Comparison of ENCODE assay signal across 8 cellular contexts in genomic region chr3:20185733-20186599, GRCh38. TPM values are rescaled to one million over a fixed set of nuclear protein-coding genes. Genes with fewer than 3 reads are reported as not detected.
A peak's percentile ranks its signal among the peaks of the same experiment; 100 is the strongest.
DNase-seq lines count a peak whose midpoint lies in the region; TF ChIP-seq lines count a peak whose summit lies in the region.

TSS of gene SGO1 (minus strand) at chr3:20186206. CDS start at chr3:20184027, 2,179 bp downstream.

- peaks cover 12% of the 10 kb centered on the region for H3K23me2 ChIP-seq in H9 (ENCODE audit: insufficient read length, low read depth, low read length, poor library complexity, severe bottlenecking)

- no peak within 1 kb of the TSS for H2BK120ac ChIP-seq in H9 (ENCODE audit: low read depth, low read length, poor library complexity, severe bottlenecking)

- peaks cover 5% of the 10 kb centered on the region; the same call in 1 of the 2 replicates for H3K4me1 ChIP-seq in ES-I3 (ENCODE audit: insufficient read depth, low read length)
- H3K4me1 ChIP-seq in H9 (ENCODE audit: insufficient read depth, low read length) = no peaks in the 10 kb centered on the region
- H3K4me1 ChIP-seq in stomach = peaks cover 0 to 21% (median 17%) of the 10 kb centered on the region in 4 donors

- H2BK20ac ChIP-seq in H9 (ENCODE audit: low read depth, low read length, poor library complexity, severe bottlenecking) = no peak within 1 kb of the TSS

- no peak within 1 kb of the TSS for H3K4me3 Mint-ChIP-seq in H9

- H3K4me3 ChIP-seq in MG63 (peak within 1 kb of the TSS; percentile 80), fibroblast of villous mesenchyme (ENCODE audit: low read depth, low read length) (peak within 1 kb of the TSS; percentile 98), neural cell (ENCODE audit: low read length) (peak within 1 kb of the TSS; percentile 77), stomach (peak within 1 kb of the TSS; percentile 57 to 88 (median 72))

- intact Hi-C loops in stomach (cut with DNase I; ENCODE audit: low total_unique reads) = no loop called here

- H3K27ac ChIP-seq in H9 (ENCODE audit: insufficient read length, low read depth, low read length) (peak within 1 kb of the TSS; percentile 86), neural cell (ENCODE audit: low read length) (peak within 1 kb of the TSS; percentile 72), stomach (peak within 1 kb of the TSS; percentile 89 to 97 (median 93))

- peak; percentile 51 for TF ChIP-seq RAD21 in neural cell (conservative IDR thresholded peaks at IDR 0.05)

- H3K56ac ChIP-seq in H9 (ENCODE audit: insufficient read length, low read depth, low read length) = peak within 1 kb of the TSS; percentile 51

- H2BK15ac ChIP-seq in H9 (ENCODE audit: low read depth, low read length) = no peak within 1 kb of the TSS

- H4K8ac ChIP-seq in H9 (replicated peaks; ENCODE audit: insufficient read length, low read depth, low read length) = no peak within 1 kb of the TSS

- H3K9me3 ChIP-seq in ES-I3 (ENCODE audit: control insufficient read depth, insufficient read depth, low read length) (no peaks in the 10 kb centered on the region), H9 (ENCODE audit: control insufficient read depth, low read depth, low read length) (no peaks in the 10 kb centered on the region), MG63 (no peaks in the 10 kb centered on the region), neural cell (ENCODE audit: low read length) (no peaks in the 10 kb centered on the region), stomach (no peaks in the 10 kb centered on the region)

- TF ChIP-seq CTCF in H9 (conservative IDR thresholded peaks at IDR 0.05) (no peak), fibroblast of villous mesenchyme (IDR thresholded peaks at IDR 0.05; ENCODE audit: insufficient read depth, low read depth, low read length) (no peak), neural cell (IDR thresholded peaks at IDR 0.05; ENCODE audit: poor library complexity, severe bottlenecking) (peak; percentile 13), stomach (IDR thresholded peaks at IDR 0.05) (peak in 1 of 7 experiments; percentile 6)

- H2BK5ac ChIP-seq in H9 (ENCODE audit: insufficient read length, low read length) = peak within 1 kb of the TSS; percentile 46

- no peak within 1 kb of the TSS for H2AK5ac ChIP-seq in H9 (ENCODE audit: insufficient read length, low read length)

- no peaks in the 10 kb centered on the region for H3K27me3 ChIP-seq in H9 (ENCODE audit: insufficient read depth, low read length)
- H3K27me3 ChIP-seq in MG63 = 0 out of 2 replicates have a peak, but pooled peaks cover 3% of the 10 kb centered on the region
- H3K27me3 ChIP-seq in neural cell (ENCODE audit: insufficient read depth, low read depth, low read length) = no peaks in the 10 kb centered on the region
- H3K27me3 ChIP-seq in stomach = no peaks in the 10 kb centered on the region

- H4K20me1 ChIP-seq in H9 (ENCODE audit: control insufficient read depth, insufficient read depth, insufficient read length) (no peaks in the 10 kb centered on the region), neural cell (ENCODE audit: insufficient read depth) (no peaks in the 10 kb centered on the region)

- H3K79me1 ChIP-seq in H9 (ENCODE audit: insufficient read depth, low read depth, low read length, poor library complexity, severe bottlenecking) = no peaks in the 10 kb centered on the region

- H4K5ac ChIP-seq in H9 (ENCODE audit: insufficient read length, low read depth, low read length) = peak within 1 kb of the TSS; percentile 30

- no peaks in the 10 kb centered on the region for H3K9me3 Mint-ChIP-seq in H9

- H3F3A ChIP-seq in neural cell (ENCODE audit: insufficient read depth, low read length, poor library complexity, severe bottlenecking) = no peaks in the 10 kb centered on the region

- H3K9ac ChIP-seq in ES-I3 (ENCODE audit: low read depth, low read length) (peak within 1 kb of the TSS; percentile 91), H9 (ENCODE audit: extremely low read depth, insufficient read length, low read length) (peak within 1 kb of the TSS; percentile 98), neural cell (ENCODE audit: low read length) (peak within 1 kb of the TSS; percentile 80)

- TF ChIP-seq EP300 in neural cell (conservative IDR thresholded peaks at IDR 0.05; ENCODE audit: poor library complexity, severe bottlenecking) (no peak), stomach (IDR thresholded peaks at IDR 0.05) (no peak)

- no peaks in the 10 kb centered on the region for H3K27me3 Mint-ChIP-seq in H9 (ENCODE audit: low read depth)

- no peak within 1 kb of the TSS for H2BK12ac ChIP-seq in H9 (ENCODE audit: insufficient read length, low read depth, low read length)

- peaks cover 3% of the 10 kb centered on the region in 2 experiments; a peak in 2 of 4 replicates for H3K4me1 Mint-ChIP-seq in H9

- no peak within 1 kb of the TSS for H3K27ac Mint-ChIP-seq in H9

- peaks cover 9% of the 10 kb centered on the region for H3K36me3 ChIP-seq in ES-I3 (ENCODE audit: insufficient read depth, low read length)
- peaks cover 10% of the 10 kb centered on the region; the same call in 1 of the 2 replicates for H3K36me3 ChIP-seq in MG63
- H3K36me3 ChIP-seq in neural cell (ENCODE audit: insufficient read depth, low read length) = no peaks in the 10 kb centered on the region
- H3K36me3 ChIP-seq in stomach = no peaks in the 10 kb centered on the region

- H3K4me2 ChIP-seq in H9 (ENCODE audit: insufficient read depth, insufficient read length, low read length) (peak within 1 kb of the TSS; percentile 94), neural cell (ENCODE audit: low read length) (peak within 1 kb of the TSS; percentile 86)

- no CpG with 5 or more reads among the region's 64 CpGs for WGBS in H9 (ENCODE audit: extremely low coverage, insufficient read length, low lambda C conversion rate)
- 0 to 1% (median 0%) methylated on average over 44 to 64 of the region's 64 CpGs for WGBS in stomach, 5 donors

- DNase-seq in H9 = peak; percentile 99
- DNase-seq in MG63 = peak; percentile 94
- DNase-seq in SHP77 (lab: John Stamatoyannopoulos, UW) = peak; percentile 96 to 97
- DNase-seq in activated effector memory CD4-positive, alpha-beta T cell treated with Interleukin-2 at 50 U/mL for 16 hours = peak; percentile 100
- DNase-seq in fibroblast of villous mesenchyme (ENCODE audit: low read depth) = peak; percentile 98
- peak; percentile 100 for DNase-seq in stomach

- H3K79me2 ChIP-seq in H9 (ENCODE audit: insufficient read depth, low read length) (peaks cover 7% of the 10 kb centered on the region; the same call in 1 of the 2 replicates), neural cell (replicated peaks; ENCODE audit: insufficient read depth, low read length) (peaks cover 14% of the 10 kb centered on the region)

- H2AFZ ChIP-seq in H9 (ENCODE audit: low read length) = no peak within 1 kb of the TSS
- H2AFZ ChIP-seq in neural cell (ENCODE audit: low read depth, low read length) = peak within 1 kb of the TSS; percentile 93

- H3K18ac ChIP-seq in H9 (ENCODE audit: insufficient read length, low read depth, low read length) = peak within 1 kb of the TSS; percentile 89

- H3K4ac ChIP-seq in H9 (ENCODE audit: low read depth, low read length) = no peak within 1 kb of the TSS

- peak within 1 kb of the TSS; percentile 91 for H3K14ac ChIP-seq in H9 (ENCODE audit: insufficient read depth, low read length)

- H3K23ac ChIP-seq in H9 (ENCODE audit: insufficient read length, low read depth, low read length) = no peak within 1 kb of the TSS

- no peak within 1 kb of the TSS for H4K91ac ChIP-seq in H9 (ENCODE audit: insufficient read length, low read depth, low read length)

- H3T11ph ChIP-seq in H9 (ENCODE audit: low read length) = no peak within 1 kb of the TSS

- peak in 1 of 4 donors; percentile 53 for TF ChIP-seq POLR2A in stomach (IDR thresholded peaks at IDR 0.05)

- H3K36me3 Mint-ChIP-seq in H9 (ENCODE audit: insufficient read depth in 1 of 3, low read depth in 3 of 3) = peaks cover 9 to 25% (median 23%) of the 10 kb centered on the region in 3 experiments; a peak in 6 of 7 replicates

- no peaks in the 10 kb centered on the region for H3K9me2 ChIP-seq in neural cell (ENCODE audit: insufficient read depth, low read length)

TF ChIP-seq in neural cell, 6 proteins besides CTCF, POLR2A, EP300 and RAD21:
- TF ChIP-seq TAF1 (IDR thresholded peaks at IDR 0.05; ENCODE audit: low read depth) (peak; percentile 86), POLR2AphosphoS5 (IDR thresholded peaks at IDR 0.05) (peak; percentile 75), MXI1 (conservative IDR thresholded peaks at IDR 0.05; ENCODE audit: poor library complexity, severe bottlenecking) (peak; percentile 98), EZH2 (IDR thresholded peaks at IDR 0.05; ENCODE audit: borderline replicate concordance, insufficient read depth, low read length, poor library complexity, severe bottlenecking) (no peak), SMC3 (conservative IDR thresholded peaks at IDR 0.05; ENCODE audit: poor library complexity) (peak; percentile 45), REST (IDR thresholded peaks at IDR 0.05; ENCODE audit: borderline replicate concordance) (peak; percentile 20)

RNA-seq across cellular contexts. Expression of gene SGO1, which starts in this region (rescaled TPM):
- total RNA-seq in H9 (2021) (28.1 and 30.7 TPM in 2 replicates), fibroblast of villous mesenchyme (3.9 and 7.8 TPM in 2 replicates), stomach (1 to 10 TPM in 4 of 5 donors, under 1 TPM in 1; 0.45 to 5.0 (median 3.5) TPM)
- 4.4 and 10.6 TPM in 2 replicates for total RNA-seq in MG63 (2014; rRNA removed; shearing (Covaris generic); ENCODE audit: low replicate concordance)
- polyA plus RNA-seq in neural cell (0.71 and 0.92 TPM in 2 replicates), stomach (1 to 10 TPM in 2 of 3 donors, under 1 TPM in 1; 0.76 to 1.8 (median 1.1) TPM)
- polyA minus RNA-seq in neural cell = 0.97 and 2.7 TPM in 2 replicates

Comparison
In these comparisons a context has a peak if more than half of its experiments do, and no peak if none do; other contexts are left out.
1. Peak in every context shown above with its lines: DNase-seq, H3K4me3 ChIP-seq and H3K27ac ChIP-seq.